Comparison of ENCODE assay signal across 22 cellular contexts in genomic region chr3:43268636-43269035, GRCh38.
"Had no signal": no experiment of that assay in that cellular context is flagged by ENCODE, and none has a peak within 500 bp of the region (broad histone marks: within the 10 kb centered on the region; RNA-seq: fewer than 3 reads in every experiment).

No MANE protein-coding gene starts in this region.

- H3K4me3 ChIP-seq: gastroesophageal sphincter, left ventricle myocardium inferior, thoracic aorta had no signal

- H3K27ac ChIP-seq: gastroesophageal sphincter, left ventricle myocardium inferior, thoracic aorta, WERI-Rb-1 had no signal

- H3K27me3 Mint-ChIP-seq: activated T-helper 17 cell treated with anti-CD3 and anti-CD28 coated beads, Interleukin-2, amount 50 U/mL, for 72 hours; brain; dendritic cell treated with granulocyte-macrophage colony-stimulating factor and Interleukin-4, amounts not matched to agents 40 ng/mL and 50 ng/mL, for 4 days; stimulated activated memory B cell treated with anti-CD40 and anti-IgM and Interleukin-4, amounts not matched to agents 10 μg/mL and 1 μg/mL and 100 μg/mL, for 72 hours had no signal

- H3K4me3 Mint-ChIP-seq: activated T-helper 17 cell treated with anti-CD3 and anti-CD28 coated beads, Interleukin-2, amount 50 U/mL, for 72 hours; brain; dendritic cell treated with granulocyte-macrophage colony-stimulating factor and Interleukin-4, amounts not matched to agents 40 ng/mL and 50 ng/mL, for 4 days; natural killer cell; stimulated activated memory B cell treated with anti-CD40 and anti-IgM and Interleukin-4, amounts not matched to agents 10 μg/mL and 1 μg/mL and 100 μg/mL, for 72 hours; type B pancreatic cell had no signal

- DNase-seq: activated CD4-positive, alpha-beta T cell treated with anti-CD3 and anti-CD28 coated beads, Interleukin-2, amount 50 U/mL, for 48 hours; activated CD4-positive, CD25-positive, alpha-beta regulatory T cell treated with anti-CD3 and anti-CD28 coated beads, Interleukin-2, amount 50 U/mL, for 72 hours; aorta; caudate nucleus; effector CD4-positive, alpha-beta T cell; head of caudate nucleus; hypothalamus; left ventricle myocardium inferior; midbrain; natural killer cell; small intestine; stimulated activated CD4-positive, alpha-beta T cell treated with anti-CD3 and anti-CD28 coated beads, Interleukin-2, amount 100 ng/mL, for 24 hours; T-helper 1 cell; WERI-Rb-1 had no signal

- H3K36me3 Mint-ChIP-seq: brain; natural killer cell; stimulated activated memory B cell treated with anti-CD40 and anti-IgM and Interleukin-4, amounts not matched to agents 10 μg/mL and 1 μg/mL and 100 μg/mL, for 72 hours; type B pancreatic cell had no signal

- H3K4me1 Mint-ChIP-seq: activated T-helper 17 cell treated with anti-CD3 and anti-CD28 coated beads, Interleukin-2, amount 50 U/mL, for 72 hours; stimulated activated memory B cell treated with anti-CD40 and anti-IgM and Interleukin-4, amounts not matched to agents 10 μg/mL and 1 μg/mL and 100 μg/mL, for 72 hours had no signal

- H3K9me3 Mint-ChIP-seq: activated T-helper 17 cell treated with anti-CD3 and anti-CD28 coated beads, Interleukin-2, amount 50 U/mL, for 72 hours; dendritic cell treated with granulocyte-macrophage colony-stimulating factor and Interleukin-4, amounts not matched to agents 40 ng/mL and 50 ng/mL, for 4 days; natural killer cell; stimulated activated memory B cell treated with anti-CD40 and anti-IgM and Interleukin-4, amounts not matched to agents 10 μg/mL and 1 μg/mL and 100 μg/mL, for 72 hours; type B pancreatic cell had no signal

- H3K4me1 ChIP-seq: gastroesophageal sphincter, left ventricle myocardium inferior had no signal

- H3K9me3 ChIP-seq: gastroesophageal sphincter, left ventricle myocardium inferior, thoracic aorta had no signal

- H3K36me3 ChIP-seq: gastroesophageal sphincter, left ventricle myocardium inferior, thoracic aorta, WERI-Rb-1 had no signal

- H3K27ac Mint-ChIP-seq: activated T-helper 17 cell treated with anti-CD3 and anti-CD28 coated beads, Interleukin-2, amount 50 U/mL, for 72 hours; brain; dendritic cell treated with granulocyte-macrophage colony-stimulating factor and Interleukin-4, amounts not matched to agents 40 ng/mL and 50 ng/mL, for 4 days; natural killer cell; stimulated activated memory B cell treated with anti-CD40 and anti-IgM and Interleukin-4, amounts not matched to agents 10 μg/mL and 1 μg/mL and 100 μg/mL, for 72 hours; type B pancreatic cell had no signal

- H3K27me3 ChIP-seq: gastroesophageal sphincter had no signal

- ATAC-seq: activated T-helper 17 cell treated with anti-CD3 and anti-CD28 coated beads, Interleukin-2, amount 50 U/mL, for 72 hours; gastroesophageal sphincter; natural killer cell; sciatic nerve; stimulated activated memory B cell treated with anti-CD40 and anti-IgM and Interleukin-4, amounts not matched to agents 10 μg/mL and 1 μg/mL and 100 μg/mL, for 72 hours had no signal
